9 cellular contexts compared by ENCODE assay signal in the genomic region with DNA sequence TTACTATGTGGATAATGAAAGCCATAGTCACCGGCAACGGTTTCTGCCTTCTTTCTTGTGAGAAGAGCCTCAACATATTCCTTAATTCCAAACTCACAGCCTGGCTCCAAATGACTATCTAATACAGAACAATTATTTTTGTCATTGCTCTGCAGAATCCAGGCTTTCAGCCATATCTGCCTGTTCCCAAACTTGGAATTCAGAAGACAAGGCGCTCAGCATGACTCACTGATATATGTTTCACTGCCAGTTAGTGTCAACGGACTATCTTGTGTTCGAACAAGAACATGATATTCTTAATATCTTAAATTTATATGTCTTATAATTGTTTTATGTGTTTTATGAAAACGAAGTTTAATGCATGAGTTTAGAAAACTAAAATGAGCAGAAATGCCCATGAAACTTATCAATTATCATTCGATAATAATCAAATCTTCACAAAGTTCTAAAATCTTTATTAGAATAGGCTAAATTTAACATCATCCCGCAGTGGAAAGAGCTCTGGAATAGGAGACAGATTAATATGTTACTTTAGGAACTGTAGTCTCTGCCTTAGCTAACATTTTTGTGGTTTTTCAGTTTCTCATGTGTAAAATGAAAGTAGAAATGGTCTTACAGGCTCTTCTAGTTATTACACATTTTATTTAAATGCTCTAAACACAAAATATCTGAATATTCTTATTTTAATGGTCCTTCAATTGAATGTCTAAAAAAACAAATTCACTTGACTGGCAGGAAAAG.
DNase-seq lines count a peak whose midpoint lies in the region; ATAC-seq and TF ChIP-seq lines count a peak whose summit lies in the region.
"Had no signal": no experiment of that assay in that cellular context is flagged by ENCODE, and none has a peak within 500 bp of the region (broad histone marks: within the 10 kb centered on the region; RNA-seq: fewer than 3 reads in every experiment).

No MANE protein-coding gene starts in this region.

- no TSS peak for BruUV-seq in PC-3 (replicated peaks; lab: Mats Ljungman, UMichigan)

- CTCF ChIA-PET in PC-3 (lab: Charles Lee): no interaction called here

- peak; percentile 62 for ATAC-seq in GM19025 (IDR thresholded peaks at IDR 0.05; ENCODE audit: low read depth, unreplicated experiment)
- peak; percentile 96 for ATAC-seq in HG02852 (IDR thresholded peaks at IDR 0.05; ENCODE audit: unreplicated experiment)
- no peak for ATAC-seq in PC-3
- peak; percentile 63 to 86 (median 75) for ATAC-seq in psoas muscle

- H3K4me2 ChIP-seq in PC-3 (ENCODE audit: low read length): no peak overlapping the region

- no peaks in the 10 kb centered on the region for H3K79me2 ChIP-seq in PC-3 (ENCODE audit: low read length)

- H3K4me1 ChIP-seq in PC-3 (ENCODE audit: insufficient read depth, low read length) (peaks cover 52% of the 10 kb centered on the region), psoas muscle (no peaks in the 10 kb centered on the region)

- no peaks in the 10 kb centered on the region for H3K9me2 ChIP-seq in PC-3 (replicated peaks; ENCODE audit: low read length)

- TF ChIP-seq CTCF in PC-3 (conservative IDR thresholded peaks at IDR 0.05; ENCODE audit: low read depth, low read length): no peak
- no peak for TF ChIP-seq CTCF in psoas muscle (IDR thresholded peaks at IDR 0.05)

- H3K27ac ChIP-seq in PC-3 (ENCODE audit: low read length) (no peak overlapping the region), psoas muscle (peak overlapping the region; percentile 37)

- H3K36me3 ChIP-seq in PC-3 (ENCODE audit: low read depth, low read length) (no peaks in the 10 kb centered on the region), psoas muscle (ENCODE audit: insufficient read depth in 1 of 2, low read depth in 1 of 2) (no peaks in the 10 kb centered on the region)

- H2AFZ ChIP-seq in PC-3 (ENCODE audit: low read length): no peak overlapping the region

- intact Hi-C loops in PC-3 (cut with micrococcal nuclease): no loop called here
- intact Hi-C loops in psoas muscle (cut with DNase I): no loop called here

- WGBS in psoas muscle, 3 donors: 33 to 44% (median 43%) methylated on average over 8 of the region's 8 CpGs

- H3K27me3 ChIP-seq in PC-3 (ENCODE audit: low read length) (no peaks in the 10 kb centered on the region), psoas muscle (ENCODE audit: insufficient read depth in 3 of 3, low read length in 2 of 3) (no peaks in the 10 kb centered on the region)

- no peak overlapping the region for H3K9ac ChIP-seq in PC-3 (ENCODE audit: low read length)

- no peaks in the 10 kb centered on the region for H4K20me1 ChIP-seq in PC-3 (ENCODE audit: low read length)

- DNase-seq in PC-3 (peak; percentile 10), psoas muscle (no peak), amygdala (lab: John Stamatoyannopoulos, UW) (no peak), NCI-H82 treated with DMSO at 0.1 percent for 48 hours (lab: John Stamatoyannopoulos, UW; ENCODE audit: unreplicated experiment) (no peak), NCI-H1105 treated with DMSO at 0.1 percent for 48 hours (lab: John Stamatoyannopoulos, UW) (no peak), UCSD-AML1 (lab: John Stamatoyannopoulos, UW; ENCODE audit: unreplicated experiment) (no peak)
- DNase-seq: activated T-cell treated with anti-CD3 and anti-CD28 coated beads, Interleukin-2, amount 50 U/mL, for 24 hours had no signal

- H3K9me3 ChIP-seq in PC-3 (ENCODE audit: low read length): no peaks in the 10 kb centered on the region
- no peaks in the 10 kb centered on the region for H3K9me3 ChIP-seq in psoas muscle

- POLR2A ChIA-PET in PC-3 (lab: Charles Lee; ENCODE audit: unreplicated experiment): interaction anchor here (0.6 kb wide), 1 partner anchor 919 kb away, joined by 3 read pairs; no protein-coding TSS in a partner anchor

- no peak overlapping the region for H3K4me3 ChIP-seq in PC-3 (ENCODE audit: low read length)
- H3K4me3 ChIP-seq in psoas muscle: peak overlapping the region; percentile 51

- no peaks in the 10 kb centered on the region for H3F3A ChIP-seq in PC-3 (ENCODE audit: low read length, unreplicated experiment)
